Comparison of ENCODE assay signal across 1 cellular context in genomic region chr1:160261878-160262794, GRCh38.
TF ChIP-seq lines count a peak whose summit lies in the region.

Gene DCAF8 (minus strand): TSS chr1:160262549. CDS start chr1:160244008, 18,541 bp downstream.

TF ChIP-seq in HepG2, 621 proteins besides CTCF, POLR2A, EP300 and RAD21 (continued from another document and continues in another):
- peak; percentile 63 for TF ChIP-seq ZNF407 (CRISPR knock-in tag; IDR thresholded peaks at IDR 0.05; ENCODE audit: not compliant biosample characterization)
- no peak for TF ChIP-seq TCF12 (IDR thresholded peaks at IDR 0.05)
- TF ChIP-seq TCF12 (CRISPR knock-in tag; IDR thresholded peaks at IDR 0.05), result no peak
- TF ChIP-seq ASH2L (IDR thresholded peaks at IDR 0.05; ENCODE audit: insufficient read length, low read depth, low read length), result peak; percentile 77
- TF ChIP-seq TSC22D2 (CRISPR knock-in tag; IDR thresholded peaks at IDR 0.05; ENCODE audit: borderline replicate concordance), result no peak
- no peak for TF ChIP-seq KDM6A (CRISPR knock-in tag; IDR thresholded peaks at IDR 0.05; ENCODE audit: low read depth)
- peak; percentile 79 for TF ChIP-seq SPEN (CRISPR knock-in tag; IDR thresholded peaks at IDR 0.05; ENCODE audit: low read depth)
- TF ChIP-seq ZNF709 (CRISPR knock-in tag; IDR thresholded peaks at IDR 0.05), result peak; percentile 92
- peak; percentile 57; the same call in 1 of the 2 replicates for TF ChIP-seq ZNF205 (CRISPR knock-in tag; IDR thresholded peaks at IDR 0.05)
- TF ChIP-seq PCBP2 (optimal IDR thresholded peaks at IDR 0.05; ENCODE audit: low read depth, low read length, poor library complexity, severe bottlenecking), result no peak
- TF ChIP-seq, protein P1, sequence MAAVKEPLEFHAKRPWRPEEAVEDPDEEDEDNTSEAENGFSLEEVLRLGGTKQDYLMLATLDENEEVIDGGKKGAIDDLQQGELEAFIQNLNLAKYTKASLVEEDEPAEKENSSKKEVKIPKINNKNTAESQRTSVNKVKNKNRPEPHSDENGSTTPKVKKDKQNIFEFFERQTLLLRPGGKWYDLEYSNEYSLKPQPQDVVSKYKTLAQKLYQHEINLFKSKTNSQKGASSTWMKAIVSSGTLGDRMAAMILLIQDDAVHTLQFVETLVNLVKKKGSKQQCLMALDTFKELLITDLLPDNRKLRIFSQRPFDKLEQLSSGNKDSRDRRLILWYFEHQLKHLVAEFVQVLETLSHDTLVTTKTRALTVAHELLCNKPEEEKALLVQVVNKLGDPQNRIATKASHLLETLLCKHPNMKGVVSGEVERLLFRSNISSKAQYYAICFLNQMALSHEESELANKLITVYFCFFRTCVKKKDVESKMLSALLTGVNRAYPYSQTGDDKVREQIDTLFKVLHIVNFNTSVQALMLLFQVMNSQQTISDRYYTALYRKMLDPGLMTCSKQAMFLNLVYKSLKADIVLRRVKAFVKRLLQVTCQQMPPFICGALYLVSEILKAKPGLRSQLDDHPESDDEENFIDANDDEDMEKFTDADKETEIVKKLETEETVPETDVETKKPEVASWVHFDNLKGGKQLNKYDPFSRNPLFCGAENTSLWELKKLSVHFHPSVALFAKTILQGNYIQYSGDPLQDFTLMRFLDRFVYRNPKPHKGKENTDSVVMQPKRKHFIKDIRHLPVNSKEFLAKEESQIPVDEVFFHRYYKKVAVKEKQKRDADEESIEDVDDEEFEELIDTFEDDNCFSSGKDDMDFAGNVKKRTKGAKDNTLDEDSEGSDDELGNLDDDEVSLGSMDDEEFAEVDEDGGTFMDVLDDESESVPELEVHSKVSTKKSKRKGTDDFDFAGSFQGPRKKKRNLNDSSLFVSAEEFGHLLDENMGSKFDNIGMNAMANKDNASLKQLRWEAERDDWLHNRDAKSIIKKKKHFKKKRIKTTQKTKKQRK (IDR thresholded peaks at IDR 0.05; ENCODE audit: low read length), result no peak
- TF ChIP-seq ARID2 (CRISPR knock-in tag; IDR thresholded peaks at IDR 0.05; ENCODE audit: borderline replicate concordance), result no peak
- no peak for TF ChIP-seq RARG (CRISPR knock-in tag; IDR thresholded peaks at IDR 0.05; ENCODE audit: low read depth)
- no peak for TF ChIP-seq THYN1 (CRISPR knock-in tag; IDR thresholded peaks at IDR 0.05; ENCODE audit: borderline replicate concordance, low read depth)
- TF ChIP-seq, protein P2, sequence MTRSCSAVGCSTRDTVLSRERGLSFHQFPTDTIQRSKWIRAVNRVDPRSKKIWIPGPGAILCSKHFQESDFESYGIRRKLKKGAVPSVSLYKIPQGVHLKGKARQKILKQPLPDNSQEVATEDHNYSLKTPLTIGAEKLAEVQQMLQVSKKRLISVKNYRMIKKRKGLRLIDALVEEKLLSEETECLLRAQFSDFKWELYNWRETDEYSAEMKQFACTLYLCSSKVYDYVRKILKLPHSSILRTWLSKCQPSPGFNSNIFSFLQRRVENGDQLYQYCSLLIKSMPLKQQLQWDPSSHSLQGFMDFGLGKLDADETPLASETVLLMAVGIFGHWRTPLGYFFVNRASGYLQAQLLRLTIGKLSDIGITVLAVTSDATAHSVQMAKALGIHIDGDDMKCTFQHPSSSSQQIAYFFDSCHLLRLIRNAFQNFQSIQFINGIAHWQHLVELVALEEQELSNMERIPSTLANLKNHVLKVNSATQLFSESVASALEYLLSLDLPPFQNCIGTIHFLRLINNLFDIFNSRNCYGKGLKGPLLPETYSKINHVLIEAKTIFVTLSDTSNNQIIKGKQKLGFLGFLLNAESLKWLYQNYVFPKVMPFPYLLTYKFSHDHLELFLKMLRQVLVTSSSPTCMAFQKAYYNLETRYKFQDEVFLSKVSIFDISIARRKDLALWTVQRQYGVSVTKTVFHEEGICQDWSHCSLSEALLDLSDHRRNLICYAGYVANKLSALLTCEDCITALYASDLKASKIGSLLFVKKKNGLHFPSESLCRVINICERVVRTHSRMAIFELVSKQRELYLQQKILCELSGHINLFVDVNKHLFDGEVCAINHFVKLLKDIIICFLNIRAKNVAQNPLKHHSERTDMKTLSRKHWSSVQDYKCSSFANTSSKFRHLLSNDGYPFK (CRISPR knock-in tag; IDR thresholded peaks at IDR 0.05; ENCODE audit: borderline replicate concordance), result peak; percentile 97
- TF ChIP-seq MTA3 (CRISPR knock-in tag; IDR thresholded peaks at IDR 0.05), result no peak
- TF ChIP-seq XRCC5 (optimal IDR thresholded peaks at IDR 0.05; ENCODE audit: low read length), result no peak
- peak; percentile 61 for TF ChIP-seq MAX (IDR thresholded peaks at IDR 0.05)
- TF ChIP-seq SMARCE1 (IDR thresholded peaks at IDR 0.05; ENCODE audit: borderline replicate concordance), result no peak
- TF ChIP-seq CREB3 (CRISPR knock-in tag; IDR thresholded peaks at IDR 0.05), result no peak; the same call in 1 of the 2 replicates
- TF ChIP-seq ZNF672 (CRISPR knock-in tag; IDR thresholded peaks at IDR 0.05), result no peak
- peak; percentile 98 for TF ChIP-seq KDM5B (CRISPR knock-in tag; IDR thresholded peaks at IDR 0.05; ENCODE audit: borderline replicate concordance)
- TF ChIP-seq ZNF691 (CRISPR knock-in tag; IDR thresholded peaks at IDR 0.05; ENCODE audit: borderline replicate concordance, low read depth), result peak; percentile 42; the same call in 1 of the 2 replicates
- peak; percentile 90; the same call in 1 of the 2 replicates for TF ChIP-seq FOXK1 (CRISPR knock-in tag; IDR thresholded peaks at IDR 0.05; ENCODE audit: borderline replicate concordance, low read depth)
- TF ChIP-seq ZUFSP (CRISPR knock-in tag; IDR thresholded peaks at IDR 0.05; ENCODE audit: borderline replicate concordance), result no peak
- TF ChIP-seq ARID5B (CRISPR knock-in tag; IDR thresholded peaks at IDR 0.05), result peak; percentile 59
- no peak for TF ChIP-seq SATB2 (CRISPR knock-in tag; IDR thresholded peaks at IDR 0.05)
- peak; percentile 74 for TF ChIP-seq PHF5A (CRISPR knock-in tag; IDR thresholded peaks at IDR 0.05; ENCODE audit: low read depth, unreplicated experiment)
- TF ChIP-seq AGO2 (optimal IDR thresholded peaks at IDR 0.05; ENCODE audit: low read depth, low read length), result peak; percentile 91
- TF ChIP-seq HES4 (CRISPR knock-in tag; IDR thresholded peaks at IDR 0.05; ENCODE audit: borderline replicate concordance), result peak; percentile 95
- TF ChIP-seq, protein P3, sequence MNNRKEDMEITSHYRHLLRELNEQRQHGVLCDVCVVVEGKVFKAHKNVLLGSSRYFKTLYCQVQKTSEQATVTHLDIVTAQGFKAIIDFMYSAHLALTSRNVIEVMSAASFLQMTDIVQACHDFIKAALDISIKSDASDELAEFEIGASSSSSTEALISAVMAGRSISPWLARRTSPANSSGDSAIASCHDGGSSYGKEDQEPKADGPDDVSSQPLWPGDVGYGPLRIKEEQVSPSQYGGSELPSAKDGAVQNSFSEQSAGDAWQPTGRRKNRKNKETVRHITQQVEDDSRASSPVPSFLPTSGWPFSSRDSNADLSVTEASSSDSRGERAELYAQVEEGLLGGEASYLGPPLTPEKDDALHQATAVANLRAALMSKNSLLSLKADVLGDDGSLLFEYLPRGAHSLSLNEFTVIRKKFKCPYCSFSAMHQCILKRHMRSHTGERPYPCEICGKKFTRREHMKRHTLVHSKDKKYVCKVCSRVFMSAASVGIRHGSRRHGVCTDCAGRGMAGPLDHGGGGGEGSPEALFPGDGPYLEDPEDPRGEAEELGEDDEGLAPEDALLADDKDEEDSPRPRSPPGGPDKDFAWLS (CRISPR knock-in tag; IDR thresholded peaks at IDR 0.05; ENCODE audit: borderline replicate concordance), result peak; percentile 74; the same call in 1 of the 2 replicates
